In genomic region chr22:26937213-26937612, GRCh38 we compare ENCODE assay signal across 12 cellular contexts.
DNase-seq lines count a peak whose midpoint lies in the region; ATAC-seq and TF ChIP-seq lines count a peak whose summit lies in the region.
"Had no signal": no experiment of that assay in that cellular context is flagged by ENCODE, and none has a peak within 500 bp of the region (broad histone marks: within the 10 kb centered on the region; RNA-seq: fewer than 3 reads in every experiment).

No MANE protein-coding gene starts in this region.

- RAD21 ChIA-PET in HCT116 (lab: Charles Lee; ENCODE audit: low non-redundant PET in 1 of 2, low total read pairs in 2 of 2, uncharacterized antibody in 2 of 2, unreplicated experiment in 2 of 2): no interaction called here

- H3K4me2 ChIP-seq in HCT116 (ENCODE audit: low read length) (no peak overlapping the region), OCI-LY7 (ENCODE audit: low read length) (no peak overlapping the region)

- no peaks in the 10 kb centered on the region for H3K27me3 ChIP-seq in BE2C
- peaks cover 12% of the 10 kb centered on the region for H3K27me3 ChIP-seq in HCT116 (ENCODE audit: insufficient read depth, low read length)
- no peaks in the 10 kb centered on the region for H3K27me3 ChIP-seq in ascending aorta

- H3K27ac ChIP-seq in HCT116 (ENCODE audit: low read depth, low read length): no peak overlapping the region
- H3K27ac ChIP-seq in OCI-LY7 (ENCODE audit: low read depth, low read length, poor library complexity, severe bottlenecking): no peak overlapping the region
- no peak overlapping the region for H3K27ac ChIP-seq in ascending aorta
- H3K27ac ChIP-seq: SK-N-MC had no signal

- intact Hi-C loops in HCT116 (cut with micrococcal nuclease) (no loop called here), OCI-LY7 (cut with micrococcal nuclease; ENCODE audit: unreplicated experiment) (no loop called here), ascending aorta (cut with DNase I) (no loop called here)

- no peak for DNase-seq in BE2C
- no peak for DNase-seq in HCT116 (ENCODE audit: low read depth, low spot score)
- no peak for DNase-seq in OCI-LY7 (ENCODE audit: low spot score)
- DNase-seq in epithelial cell of proximal tubule (ENCODE audit: low read depth): no peak
- DNase-seq in ascending aorta (ENCODE audit: low spot score in 2 of 2): no peak
- DNase-seq in GM19240 (ENCODE audit: insufficient read length, low spot score): no peak
- DNase-seq in activated CD4-positive, alpha-beta T cell treated with anti-CD3 and anti-CD28 coated beads for 48 hours: no peak
- DNase-seq: Caco-2, NCI-H1048, T-cell had no signal

- H3K79me2 ChIP-seq in HCT116 (ENCODE audit: insufficient read depth, low read length) (no peaks in the 10 kb centered on the region), OCI-LY7 (ENCODE audit: insufficient read depth, low read depth, low read length) (no peaks in the 10 kb centered on the region)

- BruUV-seq in HCT116 (replicated peaks; lab: Mats Ljungman, UMichigan) (no TSS peak), OCI-LY7 (replicated peaks; lab: Mats Ljungman, UMichigan) (no TSS peak)

- TF ChIP-seq CTCF in BE2C (IDR thresholded peaks at IDR 0.05; ENCODE audit: low read depth, low read length) (peak; percentile 14; the same call in 1 of the 2 replicates), HCT116 (IDR thresholded peaks at IDR 0.05 in 2 of 3, conservative IDR thresholded peaks at IDR 0.05 in 1 of 3; ENCODE audit: borderline replicate concordance in 1 of 3, insufficient read depth in 1 of 3, low read depth in 2 of 3, low read length in 2 of 3) (peak in 2 of 3 experiments; percentile 37 to 51; a peak in 3 of 6 replicates), OCI-LY7 (conservative IDR thresholded peaks at IDR 0.05; ENCODE audit: low read length) (peak; percentile 70), epithelial cell of proximal tubule (conservative IDR thresholded peaks at IDR 0.05; ENCODE audit: low read depth, low read length) (peak; percentile 20), ascending aorta (IDR thresholded peaks at IDR 0.05) (no peak)

- ATAC-seq in HCT116 (no peak), HG02885 (IDR thresholded peaks at IDR 0.05; ENCODE audit: poor library complexity, unreplicated experiment) (no peak)
- ATAC-seq: T-cell had no signal

- H3K36me3 ChIP-seq in BE2C (no peaks in the 10 kb centered on the region), HCT116 (ENCODE audit: control insufficient read depth in 1 of 2, insufficient read depth in 2 of 2, low read length in 2 of 2) (no peaks in the 10 kb centered on the region), OCI-LY7 (ENCODE audit: insufficient read depth, low read length) (no peaks in the 10 kb centered on the region), ascending aorta (no peaks in the 10 kb centered on the region)

- POLR2A ChIA-PET in HCT116 (lab: Charles Lee): no interaction called here
- POLR2A ChIA-PET in OCI-LY7 (lab: Charles Lee): interaction anchor here (0.7 kb wide), 1 partner anchor 9 kb away, joined by 3 read pairs; no protein-coding TSS in a partner anchor

- no peak overlapping the region for H3K9ac ChIP-seq in HCT116 (ENCODE audit: low read length)

- H3K4me1 ChIP-seq in BE2C (peaks cover 7% of the 10 kb centered on the region), HCT116 (ENCODE audit: control insufficient read depth in 1 of 2, insufficient read depth in 2 of 2, low read length in 2 of 2) (no peaks in the 10 kb centered on the region), OCI-LY7 (ENCODE audit: insufficient read depth, low read length, poor library complexity, severe bottlenecking) (no peaks in the 10 kb centered on the region), ascending aorta (no peaks in the 10 kb centered on the region)
- H3K4me1 ChIP-seq: Caco-2 had no signal

- CTCF ChIA-PET in HCT116 (lab: Charles Lee) (no interaction called here), OCI-LY7 (lab: Charles Lee; ENCODE audit: unreplicated experiment) (no interaction called here)

- H3K9me3 ChIP-seq in BE2C: no peaks in the 10 kb centered on the region
- peaks cover 0 to 12% of the 10 kb centered on the region in 2 experiments; a peak in 2 of 4 replicates for H3K9me3 ChIP-seq in HCT116 (ENCODE audit: control insufficient read depth in 1 of 2, insufficient read depth in 1 of 2, low read depth in 1 of 2, low read length in 2 of 2)
- peaks cover 10% of the 10 kb centered on the region; the same call in 1 of the 2 replicates for H3K9me3 ChIP-seq in OCI-LY7 (ENCODE audit: low read length)
- H3K9me3 ChIP-seq in ascending aorta: no peaks in the 10 kb centered on the region
- H3K9me3 ChIP-seq: Caco-2 had no signal

- H3K4me3 ChIP-seq in BE2C (ENCODE audit: low read depth, low read length) (no peak overlapping the region), HCT116 (replicated peaks in 1 of 2; ENCODE audit: low read depth in 1 of 2, low read length in 2 of 2) (no peak overlapping the region), OCI-LY7 (ENCODE audit: low read depth, low read length, poor library complexity, severe bottlenecking) (no peak overlapping the region), epithelial cell of proximal tubule (ENCODE audit: low read depth, low read length) (no peak overlapping the region), ascending aorta (no peak overlapping the region)
- H3K4me3 ChIP-seq: SK-N-MC had no signal

- no peak for TF ChIP-seq POLR2A in HCT116 (IDR thresholded peaks at IDR 0.05; ENCODE audit: borderline replicate concordance, extremely low read depth, insufficient read depth, insufficient read length)

- H2AFZ ChIP-seq in HCT116 (ENCODE audit: low read depth, low read length, poor library complexity, severe bottlenecking): no peak overlapping the region
- H2AFZ ChIP-seq in OCI-LY7 (ENCODE audit: low read length): no peak overlapping the region

- H4K20me1 ChIP-seq in HCT116 (ENCODE audit: insufficient read depth) (no peaks in the 10 kb centered on the region), OCI-LY7 (ENCODE audit: insufficient read depth, low read length) (no peaks in the 10 kb centered on the region)

- H3K9me2 ChIP-seq in HCT116 (ENCODE audit: insufficient read depth): no peaks in the 10 kb centered on the region
- H3K9me2 ChIP-seq in OCI-LY7 (ENCODE audit: insufficient read depth, low read length): no peaks in the 10 kb centered on the region

- no peak for TF ChIP-seq RAD21 in HCT116 (IDR thresholded peaks at IDR 0.05; ENCODE audit: low read depth)

TF ChIP-seq in HCT116, 20 proteins besides CTCF, POLR2A, EP300 and RAD21:
- no peak for TF ChIP-seq MAX (IDR thresholded peaks at IDR 0.05)
- TF ChIP-seq YY1 (IDR thresholded peaks at IDR 0.05; ENCODE audit: extremely low read depth, insufficient replicate concordance, low read depth, low read length): no peak
- TF ChIP-seq POLR2AphosphoS5 (IDR thresholded peaks at IDR 0.05; ENCODE audit: low read depth, low read length): no peak
- TF ChIP-seq CEBPB (IDR thresholded peaks at IDR 0.05; ENCODE audit: low read depth): no peak
- TF ChIP-seq EGR1 (IDR thresholded peaks at IDR 0.05; ENCODE audit: low read depth): no peak
- TF ChIP-seq SP1 (IDR thresholded peaks at IDR 0.05; ENCODE audit: low read depth): no peak
- TF ChIP-seq ZBTB33 (IDR thresholded peaks at IDR 0.05; ENCODE audit: extremely low read depth, insufficient replicate concordance, low read length): no peak
- TF ChIP-seq JUND (IDR thresholded peaks at IDR 0.05): no peak
- no peak for TF ChIP-seq ZFX (IDR thresholded peaks at IDR 0.05)
- no peak for TF ChIP-seq SIN3A (IDR thresholded peaks at IDR 0.05; ENCODE audit: low read depth)

Comparison
In these comparisons a context has a peak if more than half of its experiments do, and no peak if none do; other contexts are left out.
1. CTCF ChIP-seq: peak in BE2C (single experiment), HCT116 (2 of 3), OCI-LY7 (single experiment) and epithelial cell of proximal tubule (single experiment); none in ascending aorta (0 of 3).